ENCODE assay signal across 22 cellular contexts in genomic region chr10:4151466-4151865, GRCh38.
DNase-seq lines count a peak whose midpoint lies in the region; ATAC-seq and TF ChIP-seq lines count a peak whose summit lies in the region.
"Had no signal": no experiment of that assay in that cellular context is flagged by ENCODE, and none has a peak within 500 bp of the region (broad histone marks: within the 10 kb centered on the region; RNA-seq: fewer than 3 reads in every experiment).

No MANE protein-coding gene starts in this region.

- peak overlapping the region; percentile 8 for H3K18ac ChIP-seq in neuronal stem cell (ENCODE audit: low read length)

- 48% methylated on average over 16 of the region's 16 CpGs for WGBS in hepatocyte (ENCODE audit: low lambda C conversion rate, missing lambda C conversion rate)
- WGBS in neuronal stem cell (ENCODE audit: extremely low coverage in 2 of 2, insufficient read length in 2 of 2, insufficient replicate concordance in 1 of 2), 2 donors = no CpG with 5 or more reads among the region's 16 CpGs

- H3K4me2 ChIP-seq in GM23338 (no peak overlapping the region), hepatocyte (no peak overlapping the region), neuronal stem cell (ENCODE audit: insufficient read depth, low read length, poor library complexity, severe bottlenecking) (no peak overlapping the region)

- no peak overlapping the region for H2BK15ac ChIP-seq in neuronal stem cell (ENCODE audit: low read length)

- H2AFZ ChIP-seq in GM23338 = peak overlapping the region; percentile 91
- H2AFZ ChIP-seq in hepatocyte = no peak overlapping the region
- no peak overlapping the region for H2AFZ ChIP-seq in neuronal stem cell (ENCODE audit: low read length)
- H2AFZ ChIP-seq: GM23248 had no signal

- H2AK5ac ChIP-seq in neuronal stem cell (ENCODE audit: low read depth, low read length) = peak overlapping the region; percentile 74

- H4K91ac ChIP-seq in neuronal stem cell (ENCODE audit: low read depth, low read length, poor library complexity) = no peak overlapping the region

- H3K4me1 Mint-ChIP-seq in GM23338 = peaks cover 6% of the 10 kb centered on the region; the same call in 2 of the 3 replicates

- H3K79me2 ChIP-seq in GM23338 (replicated peaks; ENCODE audit: insufficient read depth) = no peaks in the 10 kb centered on the region
- no peaks in the 10 kb centered on the region for H3K79me2 ChIP-seq in hepatocyte

- H3K14ac ChIP-seq in neuronal stem cell (ENCODE audit: low read length) = no peak overlapping the region

- H3K9me2 ChIP-seq in GM23338 (ENCODE audit: insufficient read depth) (no peaks in the 10 kb centered on the region), hepatocyte (replicated peaks; ENCODE audit: insufficient read depth) (no peaks in the 10 kb centered on the region)

- H2BK120ac ChIP-seq in neuronal stem cell (ENCODE audit: low read depth, low read length) = no peak overlapping the region

- H3F3A ChIP-seq in GM23338 (replicated peaks; ENCODE audit: low read depth) = no peaks in the 10 kb centered on the region

- H3K27me3 Mint-ChIP-seq in GM23338 (ENCODE audit: insufficient read depth, low read depth, poor library complexity) = no peaks in the 10 kb centered on the region
- H3K27me3 Mint-ChIP-seq: activated CD8-positive, alpha-beta memory T cell treated with anti-CD3 and anti-CD28 coated beads, Interleukin-2, amount 10 ng/mL, durations not matched to agents 7 days and 5 days had no signal

- H3K9ac ChIP-seq in neuronal stem cell (ENCODE audit: low read depth, low read length, poor library complexity) = no peak overlapping the region
- H3K9ac ChIP-seq: GM23248 had no signal

- no peak overlapping the region for H3K27ac Mint-ChIP-seq in GM23338
- H3K27ac Mint-ChIP-seq: activated CD8-positive, alpha-beta memory T cell treated with anti-CD3 and anti-CD28 coated beads, Interleukin-2, amount 10 ng/mL, durations not matched to agents 7 days and 5 days; stimulated activated effector memory CD8-positive, alpha-beta T cell treated with anti-CD3 and anti-CD28 coated beads, Interleukin-12 subunit alpha, Interleukin-12 subunit beta, amount 100 ng/mL, for 72 hours had no signal

- H4K8ac ChIP-seq in neuronal stem cell (ENCODE audit: low read depth, low read length) = no peak overlapping the region

- no peaks in the 10 kb centered on the region for H3K79me1 ChIP-seq in neuronal stem cell (ENCODE audit: low read depth, low read length)

- H3K4me3 ChIP-seq in GM23338 (no peak overlapping the region), WERI-Rb-1 (ENCODE audit: low read depth, low read length) (no peak overlapping the region), hepatocyte (no peak overlapping the region), neuronal stem cell (ENCODE audit: low read length in 2 of 2) (no peak overlapping the region)
- H3K4me3 ChIP-seq: gastrocnemius medialis, GM23248, lower lobe of right lung, ovary, transverse colon had no signal

- ATAC-seq in GM23338 (peak; percentile 98), HG03432 (IDR thresholded peaks at IDR 0.05; ENCODE audit: unreplicated experiment) (no peak)
- ATAC-seq: activated CD8-positive, alpha-beta memory T cell treated with anti-CD3 and anti-CD28 coated beads, Interleukin-2, amount 10 ng/mL, durations not matched to agents 7 days and 5 days; gastrocnemius medialis; lower lobe of right lung; Panc1; sciatic nerve; stimulated activated effector memory CD8-positive, alpha-beta T cell treated with anti-CD3 and anti-CD28 coated beads, Interleukin-12 subunit alpha, Interleukin-12 subunit beta, amount 100 ng/mL, for 72 hours had no signal

- DNase-seq in GM23338 (ENCODE audit: low spot score) (peak; percentile 72), WERI-Rb-1 (peak; percentile 17), hepatocyte (ENCODE audit: low spot score) (peak; percentile 16), neuronal stem cell (ENCODE audit: low spot score) (no peak), HPDE6-E6E7 (ENCODE audit: extremely low spot score) (no peak), superior temporal gyrus (ENCODE audit: extremely low spot score) (no peak), NCI-H2227 (lab: John Stamatoyannopoulos, UW; ENCODE audit: unreplicated experiment) (no peak)
- DNase-seq: activated CD4-positive, CD25-positive, alpha-beta regulatory T cell treated with anti-CD3 and anti-CD28 coated beads, Interleukin-2, amount 50 U/mL, for 72 hours; activated CD8-positive, alpha-beta memory T cell treated with anti-CD3 and anti-CD28 coated beads, Interleukin-2, amount 10 ng/mL, durations not matched to agents 7 days and 5 days; Calu3; gastrocnemius medialis; GM23248; lower lobe of right lung; NCI-H1436; NCI-H2171 treated with DMSO at 0.1 percent for 48 hours; ovary; transverse colon had no signal

- no peak overlapping the region for H3K23ac ChIP-seq in neuronal stem cell (ENCODE audit: low read depth, low read length, poor library complexity)

- H3K36me3 ChIP-seq in GM23338 (ENCODE audit: insufficient read depth) = no peaks in the 10 kb centered on the region
- no peaks in the 10 kb centered on the region for H3K36me3 ChIP-seq in WERI-Rb-1
- no peaks in the 10 kb centered on the region for H3K36me3 ChIP-seq in hepatocyte (replicated peaks; ENCODE audit: insufficient read depth, low read depth)
- no peaks in the 10 kb centered on the region for H3K36me3 ChIP-seq in neuronal stem cell (replicated peaks in 1 of 2; ENCODE audit: control insufficient read depth in 2 of 2, insufficient read depth in 2 of 2, low read length in 2 of 2)
- H3K36me3 ChIP-seq: gastrocnemius medialis, lower lobe of right lung, ovary, transverse colon had no signal

- H3K4ac ChIP-seq in neuronal stem cell (ENCODE audit: low read length) = no peak overlapping the region

- H2BK5ac ChIP-seq in neuronal stem cell (ENCODE audit: low read length) = no peak overlapping the region

- H3K4me3 Mint-ChIP-seq in GM23338 = no peak overlapping the region
- H3K4me3 Mint-ChIP-seq: activated CD8-positive, alpha-beta memory T cell treated with anti-CD3 and anti-CD28 coated beads, Interleukin-2, amount 10 ng/mL, durations not matched to agents 7 days and 5 days; stimulated activated effector memory CD8-positive, alpha-beta T cell treated with anti-CD3 and anti-CD28 coated beads, Interleukin-12 subunit alpha, Interleukin-12 subunit beta, amount 100 ng/mL, for 72 hours had no signal

- H4K20me1 ChIP-seq in GM23338 (replicated peaks; ENCODE audit: insufficient read depth) (no peaks in the 10 kb centered on the region), hepatocyte (ENCODE audit: insufficient read depth, poor library complexity, severe bottlenecking) (no peaks in the 10 kb centered on the region)

- no peaks in the 10 kb centered on the region for H3K36me3 Mint-ChIP-seq in GM23338 (ENCODE audit: low read depth)
- H3K36me3 Mint-ChIP-seq: stimulated activated effector memory CD8-positive, alpha-beta T cell treated with anti-CD3 and anti-CD28 coated beads, Interleukin-12 subunit alpha, Interleukin-12 subunit beta, amount 100 ng/mL, for 72 hours had no signal

- H3K27ac ChIP-seq in GM23338 (ENCODE audit: low read depth) = no peak overlapping the region
- H3K27ac ChIP-seq in WERI-Rb-1 = no peak overlapping the region
- no peak overlapping the region for H3K27ac ChIP-seq in hepatocyte
- H3K27ac ChIP-seq in neuronal stem cell (replicated peaks; ENCODE audit: low read length) = no peak overlapping the region
- H3K27ac ChIP-seq: epithelial cell of prostate, gastrocnemius medialis, GM23248, lower lobe of right lung, ovary, transverse colon had no signal

- H3K9me3 ChIP-seq in WERI-Rb-1 (ENCODE audit: severe bottlenecking) (no peaks in the 10 kb centered on the region), hepatocyte (ENCODE audit: low read depth) (no peaks in the 10 kb centered on the region), neuronal stem cell (replicated peaks in 1 of 2; ENCODE audit: control insufficient read depth in 2 of 2, insufficient read depth in 1 of 2, low read depth in 1 of 2, low read length in 2 of 2) (no peaks in the 10 kb centered on the region)
- H3K9me3 ChIP-seq: gastrocnemius medialis, lower lobe of right lung, ovary, transverse colon had no signal

- H3K27me3 ChIP-seq in GM23338 (ENCODE audit: insufficient read depth) (no peaks in the 10 kb centered on the region), WERI-Rb-1 (ENCODE audit: insufficient read depth, low read depth, severe bottlenecking) (no peaks in the 10 kb centered on the region), hepatocyte (no peaks in the 10 kb centered on the region), neuronal stem cell (ENCODE audit: control insufficient read depth in 3 of 3, insufficient read depth in 3 of 3, low read depth in 1 of 3, low read length in 3 of 3) (no peaks in the 10 kb centered on the region)
- H3K27me3 ChIP-seq: gastrocnemius medialis, ovary, transverse colon had no signal

- no peak overlapping the region for H2BK12ac ChIP-seq in neuronal stem cell (ENCODE audit: low read length)

- no peaks in the 10 kb centered on the region for H3K9me3 Mint-ChIP-seq in GM23338
- H3K9me3 Mint-ChIP-seq: stimulated activated effector memory CD8-positive, alpha-beta T cell treated with anti-CD3 and anti-CD28 coated beads, Interleukin-12 subunit alpha, Interleukin-12 subunit beta, amount 100 ng/mL, for 72 hours had no signal

- H3K4me1 ChIP-seq in GM23338 (ENCODE audit: insufficient read depth) (no peaks in the 10 kb centered on the region), hepatocyte (ENCODE audit: insufficient read depth) (no peaks in the 10 kb centered on the region), neuronal stem cell (ENCODE audit: control insufficient read depth in 2 of 2, insufficient read depth in 1 of 2, low read depth in 1 of 2, low read length in 2 of 2) (no peaks in the 10 kb centered on the region)
- H3K4me1 ChIP-seq: lower lobe of right lung, transverse colon had no signal

- TF ChIP-seq CTCF in GM23338 (conservative IDR thresholded peaks at IDR 0.05; ENCODE audit: low read depth in 2 of 2) (peak; percentile 64 to 78), WERI-Rb-1 (IDR thresholded peaks at IDR 0.05; ENCODE audit: low read depth, low read length) (peak; percentile 33; the same call in 1 of the 2 replicates), hepatocyte (IDR thresholded peaks at IDR 0.05; ENCODE audit: poor library complexity) (peak; percentile 13)

TF ChIP-seq in GM23338, 12 proteins besides CTCF, POLR2A, EP300 and RAD21:
- TF ChIP-seq NANOG (IDR thresholded peaks at IDR 0.05; ENCODE audit: borderline replicate concordance) (no peak), ZNF331 (CRISPR knock-in tag; IDR thresholded peaks at IDR 0.05; ENCODE audit: low read depth) (no peak), EZH2 (IDR thresholded peaks at IDR 0.05; ENCODE audit: low read depth, unreplicated experiment) (no peak), EZH2phosphoT487 (IDR thresholded peaks at IDR 0.05; ENCODE audit: unreplicated experiment) (no peak), STAT1 (IDR thresholded peaks at IDR 0.05; ENCODE audit: unreplicated experiment) (no peak), ZNF114 (CRISPR knock-in tag; IDR thresholded peaks at IDR 0.05) (no peak)
TF ChIP-seq in GM23338: peak in this region for 0.

Comparison
In these comparisons a context has a peak if more than half of its experiments do, and no peak if none do; other contexts are left out.
1. DNase-seq: peak in GM23338 (single experiment), WERI-Rb-1 (single experiment) and hepatocyte (single experiment); none in neuronal stem cell (single experiment), HPDE6-E6E7 (single experiment), superior temporal gyrus (single experiment) and NCI-H2227 (single experiment).
2. CTCF ChIP-seq: peak in every context shown above with its lines; median percentile 71 in GM23338; 33 in WERI-Rb-1; 13 in hepatocyte.